ENCODE assay signal across 8 cellular contexts in genomic region chr6:36444470-36444869, GRCh38. TPM values are rescaled to one million over a fixed set of nuclear protein-coding genes. Genes with fewer than 3 reads are reported as not detected.
DNase-seq lines count a peak whose midpoint lies in the region; ATAC-seq and TF ChIP-seq lines count a peak whose summit lies in the region.
"Had no signal": no experiment of that assay in that cellular context is flagged by ENCODE, and none has a peak within 500 bp of the region (broad histone marks: within the 10 kb centered on the region; RNA-seq: fewer than 3 reads in every experiment).

No MANE protein-coding gene starts in this region.

- H3K27ac ChIP-seq in HL-60 (replicated peaks) = no peak overlapping the region
- no peak overlapping the region for H3K27ac ChIP-seq in iPS-20b (ENCODE audit: low read length)
- H3K27ac ChIP-seq in stomach smooth muscle (ENCODE audit: low read length) = peak overlapping the region; percentile 96

- H3K27ac Mint-ChIP-seq in activated naive CD4-positive, alpha-beta T cell treated with anti-CD3 and anti-CD28 coated beads, Interleukin-2, amount 50 U/mL, for 72 hours = peak overlapping the region; percentile 96 to 97

- H3K36me3 ChIP-seq in iPS-20b (ENCODE audit: insufficient read depth, low read depth, low read length) (no peaks in the 10 kb centered on the region; the same call in 1 of the 2 replicates), stomach smooth muscle (ENCODE audit: control insufficient read depth in 2 of 2, insufficient read depth in 2 of 2, low read length in 2 of 2) (no peaks in the 10 kb centered on the region)

- TF ChIP-seq CTCF in HL-60 (IDR thresholded peaks at IDR 0.05; ENCODE audit: insufficient read depth, low read length) = no peak

- ATAC-seq in activated naive CD4-positive, alpha-beta T cell treated with anti-CD3 and anti-CD28 coated beads, Interleukin-2, amount 50 U/mL, for 72 hours = no peak

- H3K9ac ChIP-seq in iPS-20b (ENCODE audit: low read depth, low read length) = peak overlapping the region; percentile 90; the same call in 1 of the 2 replicates
- peak overlapping the region; percentile 88 to 92 for H3K9ac ChIP-seq in stomach smooth muscle (ENCODE audit: low read length in 2 of 2)

- peaks cover 5 to 6% of the 10 kb centered on the region in 2 donors for H3K9me3 Mint-ChIP-seq in activated naive CD4-positive, alpha-beta T cell treated with anti-CD3 and anti-CD28 coated beads, Interleukin-2, amount 50 U/mL, for 72 hours

- H3K9me3 ChIP-seq in iPS-20b (ENCODE audit: insufficient read depth, low read depth, low read length) = no peaks in the 10 kb centered on the region
- H3K9me3 ChIP-seq in stomach smooth muscle (ENCODE audit: control insufficient read depth in 2 of 2, low read length in 2 of 2) = no peaks in the 10 kb centered on the region

- H3K4me1 ChIP-seq in iPS-20b (ENCODE audit: insufficient read depth, low read length) (peaks cover 16% of the 10 kb centered on the region), stomach smooth muscle (ENCODE audit: control insufficient read depth, insufficient read depth, low read length) (peaks cover 27% of the 10 kb centered on the region)

- H3K4me3 ChIP-seq in HL-60 (replicated peaks; ENCODE audit: insufficient read depth, low read length) = peak overlapping the region; percentile 68
- peak overlapping the region; percentile 92 for H3K4me3 ChIP-seq in iPS-20b (ENCODE audit: low read length)
- H3K4me3 ChIP-seq in stomach smooth muscle (ENCODE audit: low read length in 2 of 2) = peak overlapping the region; percentile 95 to 97

- DNase-seq in HL-60 (ENCODE audit: low read depth in 1 of 2, low spot score in 1 of 2) (no peak), T1000 (lab: John Stamatoyannopoulos, UW) (no peak), NCI-H1105 (lab: John Stamatoyannopoulos, UW) (no peak), NCI-H69 (lab: John Stamatoyannopoulos, UW) (no peak)
- DNase-seq in activated naive CD4-positive, alpha-beta T cell treated with anti-CD3 and anti-CD28 coated beads, Interleukin-2, amount 50 U/mL, for 72 hours (ENCODE audit: low spot score in 2 of 2) = no peak

- no peaks in the 10 kb centered on the region for H3K27me3 ChIP-seq in HL-60 (ENCODE audit: insufficient read depth, poor library complexity, severe bottlenecking)
- H3K27me3 ChIP-seq in iPS-20b (ENCODE audit: insufficient read depth, low read length) = no peaks in the 10 kb centered on the region
- H3K27me3 ChIP-seq in stomach smooth muscle (ENCODE audit: control insufficient read depth in 1 of 2, insufficient read depth in 2 of 2, low read length in 2 of 2) = no peaks in the 10 kb centered on the region

- peaks cover 23 to 33% of the 10 kb centered on the region in 2 donors for H3K36me3 Mint-ChIP-seq in activated naive CD4-positive, alpha-beta T cell treated with anti-CD3 and anti-CD28 coated beads, Interleukin-2, amount 50 U/mL, for 72 hours

RNA-seq across cellular contexts. Expression of gene KCTD20, which starts 1.7 kb away (rescaled TPM):
- 10 to 100 TPM; 28.9 to 54.8 TPM for total RNA-seq in activated naive CD4-positive, alpha-beta T cell treated with anti-CD3 and anti-CD28 coated beads, Interleukin-2, amount 50 U/mL, for 72 hours

RNA-seq across cellular contexts. Expression of gene PXT1, which starts 1.8 kb away (rescaled TPM):
- total RNA-seq in activated naive CD4-positive, alpha-beta T cell treated with anti-CD3 and anti-CD28 coated beads, Interleukin-2, amount 50 U/mL, for 72 hours = under 1 TPM in 1 of 2 donors, not detected in 1; 0.80 TPM
- total RNA-seq: M059J had no signal

RNA-seq across cellular contexts. Expression of gene ETV7, which starts 57.0 kb away (rescaled TPM):
- total RNA-seq in activated naive CD4-positive, alpha-beta T cell treated with anti-CD3 and anti-CD28 coated beads, Interleukin-2, amount 50 U/mL, for 72 hours = 1 to 10 TPM in 1 of 2 donors, under 1 TPM in 1; 0.16 to 2.0 TPM
